ENCODE assay signal across 1 cellular context in the genomic region with DNA sequence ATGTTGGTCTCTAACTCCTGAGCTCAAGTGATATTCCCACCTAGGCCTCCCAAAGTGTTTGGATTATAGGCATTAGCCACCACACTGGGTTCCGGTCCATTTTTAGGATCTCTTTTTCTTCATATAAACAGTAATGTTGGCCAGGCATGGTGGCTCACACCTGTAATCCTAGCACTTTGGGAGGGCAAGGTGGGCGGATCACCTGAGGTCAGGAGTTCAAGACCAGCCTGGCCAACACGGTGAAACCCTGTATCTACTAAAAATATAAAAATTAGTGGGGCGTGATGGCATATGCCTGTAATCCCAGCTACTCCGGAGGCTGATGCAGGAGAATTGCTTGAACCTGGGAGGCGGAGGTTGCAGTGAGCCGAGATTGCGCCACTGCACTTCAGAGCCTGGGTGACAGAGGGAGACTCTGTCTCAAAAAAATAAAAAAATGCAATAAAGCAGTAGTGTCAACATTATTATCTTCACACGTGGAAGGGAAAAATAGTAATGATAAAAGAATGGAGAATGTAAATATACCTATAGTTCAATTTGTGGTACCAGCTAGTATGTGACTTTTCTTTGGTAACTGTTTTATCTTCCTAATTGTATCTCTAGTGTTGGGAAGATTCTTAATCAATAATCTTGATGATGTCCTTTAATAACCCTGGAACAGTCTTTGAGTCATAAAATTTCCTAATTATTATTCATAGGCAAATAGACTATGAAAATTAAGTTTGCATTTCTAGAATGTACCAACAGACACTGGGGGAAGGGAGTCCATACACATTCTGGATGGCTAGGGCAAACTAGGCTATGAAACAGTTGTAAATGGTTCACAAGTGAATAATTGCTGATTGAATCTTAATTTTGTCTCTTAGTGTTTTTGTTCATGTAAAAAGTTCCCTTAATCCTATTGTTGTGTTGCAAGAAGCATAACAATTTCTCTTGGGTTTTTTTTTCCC.
TF ChIP-seq lines count a peak whose summit lies in the region.

No MANE protein-coding gene starts in this region.

TF ChIP-seq in HepG2, 621 proteins besides CTCF, POLR2A, EP300 and RAD21 (continued from another document and continues in another):
- TF ChIP-seq, protein P1, sequence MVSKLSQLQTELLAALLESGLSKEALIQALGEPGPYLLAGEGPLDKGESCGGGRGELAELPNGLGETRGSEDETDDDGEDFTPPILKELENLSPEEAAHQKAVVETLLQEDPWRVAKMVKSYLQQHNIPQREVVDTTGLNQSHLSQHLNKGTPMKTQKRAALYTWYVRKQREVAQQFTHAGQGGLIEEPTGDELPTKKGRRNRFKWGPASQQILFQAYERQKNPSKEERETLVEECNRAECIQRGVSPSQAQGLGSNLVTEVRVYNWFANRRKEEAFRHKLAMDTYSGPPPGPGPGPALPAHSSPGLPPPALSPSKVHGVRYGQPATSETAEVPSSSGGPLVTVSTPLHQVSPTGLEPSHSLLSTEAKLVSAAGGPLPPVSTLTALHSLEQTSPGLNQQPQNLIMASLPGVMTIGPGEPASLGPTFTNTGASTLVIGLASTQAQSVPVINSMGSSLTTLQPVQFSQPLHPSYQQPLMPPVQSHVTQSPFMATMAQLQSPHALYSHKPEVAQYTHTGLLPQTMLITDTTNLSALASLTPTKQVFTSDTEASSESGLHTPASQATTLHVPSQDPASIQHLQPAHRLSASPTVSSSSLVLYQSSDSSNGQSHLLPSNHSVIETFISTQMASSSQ (IDR thresholded peaks at IDR 0.05; ENCODE audit: low read depth): no peak
- TF ChIP-seq, protein P1 (CRISPR knock-in tag; IDR thresholded peaks at IDR 0.05; ENCODE audit: borderline replicate concordance): no peak
- no peak for TF ChIP-seq TGIF2 (CRISPR knock-in tag; IDR thresholded peaks at IDR 0.05)
- no peak for TF ChIP-seq HMG20B (CRISPR knock-in tag; conservative IDR thresholded peaks at IDR 0.05)
- TF ChIP-seq ZNF660 (CRISPR knock-in tag; IDR thresholded peaks at IDR 0.05; ENCODE audit: borderline replicate concordance, low read depth): no peak
- no peak for TF ChIP-seq TAF15 (IDR thresholded peaks at IDR 0.05; ENCODE audit: low read depth, low read length, poor library complexity, severe bottlenecking)
- no peak for TF ChIP-seq PTBP1 (IDR thresholded peaks at IDR 0.05; ENCODE audit: low read depth, low read length, poor library complexity, severe bottlenecking)
- TF ChIP-seq TBX2 (CRISPR knock-in tag; IDR thresholded peaks at IDR 0.05; ENCODE audit: borderline replicate concordance): no peak
- no peak for TF ChIP-seq MAF1 (CRISPR knock-in tag; IDR thresholded peaks at IDR 0.05; ENCODE audit: borderline replicate concordance)
- TF ChIP-seq ZNF709 (CRISPR knock-in tag; IDR thresholded peaks at IDR 0.05): no peak
- TF ChIP-seq, protein P2, sequence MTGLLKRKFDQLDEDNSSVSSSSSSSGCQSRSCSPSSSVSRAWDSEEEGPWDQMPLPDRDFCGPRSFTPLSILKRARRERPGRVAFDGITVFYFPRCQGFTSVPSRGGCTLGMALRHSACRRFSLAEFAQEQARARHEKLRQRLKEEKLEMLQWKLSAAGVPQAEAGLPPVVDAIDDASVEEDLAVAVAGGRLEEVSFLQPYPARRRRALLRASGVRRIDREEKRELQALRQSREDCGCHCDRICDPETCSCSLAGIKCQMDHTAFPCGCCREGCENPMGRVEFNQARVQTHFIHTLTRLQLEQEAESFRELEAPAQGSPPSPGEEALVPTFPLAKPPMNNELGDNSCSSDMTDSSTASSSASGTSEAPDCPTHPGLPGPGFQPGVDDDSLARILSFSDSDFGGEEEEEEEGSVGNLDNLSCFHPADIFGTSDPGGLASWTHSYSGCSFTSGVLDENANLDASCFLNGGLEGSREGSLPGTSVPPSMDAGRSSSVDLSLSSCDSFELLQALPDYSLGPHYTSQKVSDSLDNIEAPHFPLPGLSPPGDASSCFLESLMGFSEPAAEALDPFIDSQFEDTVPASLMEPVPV (CRISPR knock-in tag; IDR thresholded peaks at IDR 0.05): no peak
- no peak for TF ChIP-seq ZNF12 (CRISPR knock-in tag; IDR thresholded peaks at IDR 0.05)
- no peak for TF ChIP-seq ZNF30 (CRISPR knock-in tag; IDR thresholded peaks at IDR 0.05)
- no peak for TF ChIP-seq SPEN (CRISPR knock-in tag; IDR thresholded peaks at IDR 0.05; ENCODE audit: low read depth)
- peak; percentile 52; the same call in 1 of the 2 replicates for TF ChIP-seq SNAI1 (CRISPR knock-in tag; IDR thresholded peaks at IDR 0.05; ENCODE audit: borderline replicate concordance)
- TF ChIP-seq PHF5A (CRISPR knock-in tag; IDR thresholded peaks at IDR 0.05; ENCODE audit: low read depth, unreplicated experiment): no peak
- no peak for TF ChIP-seq ZNF17 (CRISPR knock-in tag; IDR thresholded peaks at IDR 0.05)
- no peak for TF ChIP-seq HCFC1 (IDR thresholded peaks at IDR 0.05; ENCODE audit: low read depth, low read length)
- TF ChIP-seq TOPORS (CRISPR knock-in tag; IDR thresholded peaks at IDR 0.05): no peak
- no peak for TF ChIP-seq ZNF143 (CRISPR knock-in tag; IDR thresholded peaks at IDR 0.05)
- TF ChIP-seq, protein P3, sequence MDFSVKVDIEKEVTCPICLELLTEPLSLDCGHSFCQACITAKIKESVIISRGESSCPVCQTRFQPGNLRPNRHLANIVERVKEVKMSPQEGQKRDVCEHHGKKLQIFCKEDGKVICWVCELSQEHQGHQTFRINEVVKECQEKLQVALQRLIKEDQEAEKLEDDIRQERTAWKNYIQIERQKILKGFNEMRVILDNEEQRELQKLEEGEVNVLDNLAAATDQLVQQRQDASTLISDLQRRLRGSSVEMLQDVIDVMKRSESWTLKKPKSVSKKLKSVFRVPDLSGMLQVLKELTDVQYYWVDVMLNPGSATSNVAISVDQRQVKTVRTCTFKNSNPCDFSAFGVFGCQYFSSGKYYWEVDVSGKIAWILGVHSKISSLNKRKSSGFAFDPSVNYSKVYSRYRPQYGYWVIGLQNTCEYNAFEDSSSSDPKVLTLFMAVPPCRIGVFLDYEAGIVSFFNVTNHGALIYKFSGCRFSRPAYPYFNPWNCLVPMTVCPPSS (IDR thresholded peaks at IDR 0.05): no peak
- TF ChIP-seq, protein P4, sequence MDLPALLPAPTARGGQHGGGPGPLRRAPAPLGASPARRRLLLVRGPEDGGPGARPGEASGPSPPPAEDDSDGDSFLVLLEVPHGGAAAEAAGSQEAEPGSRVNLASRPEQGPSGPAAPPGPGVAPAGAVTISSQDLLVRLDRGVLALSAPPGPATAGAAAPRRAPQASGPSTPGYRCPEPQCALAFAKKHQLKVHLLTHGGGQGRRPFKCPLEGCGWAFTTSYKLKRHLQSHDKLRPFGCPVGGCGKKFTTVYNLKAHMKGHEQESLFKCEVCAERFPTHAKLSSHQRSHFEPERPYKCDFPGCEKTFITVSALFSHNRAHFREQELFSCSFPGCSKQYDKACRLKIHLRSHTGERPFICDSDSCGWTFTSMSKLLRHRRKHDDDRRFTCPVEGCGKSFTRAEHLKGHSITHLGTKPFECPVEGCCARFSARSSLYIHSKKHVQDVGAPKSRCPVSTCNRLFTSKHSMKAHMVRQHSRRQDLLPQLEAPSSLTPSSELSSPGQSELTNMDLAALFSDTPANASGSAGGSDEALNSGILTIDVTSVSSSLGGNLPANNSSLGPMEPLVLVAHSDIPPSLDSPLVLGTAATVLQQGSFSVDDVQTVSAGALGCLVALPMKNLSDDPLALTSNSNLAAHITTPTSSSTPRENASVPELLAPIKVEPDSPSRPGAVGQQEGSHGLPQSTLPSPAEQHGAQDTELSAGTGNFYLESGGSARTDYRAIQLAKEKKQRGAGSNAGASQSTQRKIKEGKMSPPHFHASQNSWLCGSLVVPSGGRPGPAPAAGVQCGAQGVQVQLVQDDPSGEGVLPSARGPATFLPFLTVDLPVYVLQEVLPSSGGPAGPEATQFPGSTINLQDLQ (CRISPR knock-in tag; IDR thresholded peaks at IDR 0.05): no peak
- no peak for TF ChIP-seq AHR (CRISPR knock-in tag; IDR thresholded peaks at IDR 0.05)
- TF ChIP-seq ZNF562 (CRISPR knock-in tag; IDR thresholded peaks at IDR 0.05; ENCODE audit: borderline replicate concordance): no peak
- TF ChIP-seq, protein P5, sequence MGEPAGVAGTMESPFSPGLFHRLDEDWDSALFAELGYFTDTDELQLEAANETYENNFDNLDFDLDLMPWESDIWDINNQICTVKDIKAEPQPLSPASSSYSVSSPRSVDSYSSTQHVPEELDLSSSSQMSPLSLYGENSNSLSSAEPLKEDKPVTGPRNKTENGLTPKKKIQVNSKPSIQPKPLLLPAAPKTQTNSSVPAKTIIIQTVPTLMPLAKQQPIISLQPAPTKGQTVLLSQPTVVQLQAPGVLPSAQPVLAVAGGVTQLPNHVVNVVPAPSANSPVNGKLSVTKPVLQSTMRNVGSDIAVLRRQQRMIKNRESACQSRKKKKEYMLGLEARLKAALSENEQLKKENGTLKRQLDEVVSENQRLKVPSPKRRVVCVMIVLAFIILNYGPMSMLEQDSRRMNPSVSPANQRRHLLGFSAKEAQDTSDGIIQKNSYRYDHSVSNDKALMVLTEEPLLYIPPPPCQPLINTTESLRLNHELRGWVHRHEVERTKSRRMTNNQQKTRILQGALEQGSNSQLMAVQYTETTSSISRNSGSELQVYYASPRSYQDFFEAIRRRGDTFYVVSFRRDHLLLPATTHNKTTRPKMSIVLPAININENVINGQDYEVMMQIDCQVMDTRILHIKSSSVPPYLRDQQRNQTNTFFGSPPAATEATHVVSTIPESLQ (CRISPR knock-in tag; conservative IDR thresholded peaks at IDR 0.05): no peak
- no peak for TF ChIP-seq SP2 (CRISPR knock-in tag; IDR thresholded peaks at IDR 0.05)
- peak; percentile 34; the same call in 1 of the 2 replicates for TF ChIP-seq CEBPB (IDR thresholded peaks at IDR 0.05; ENCODE audit: borderline replicate concordance, low read depth, low read length)
- TF ChIP-seq NCOA2 (CRISPR knock-in tag; IDR thresholded peaks at IDR 0.05): 0 out of 2 replicates have a peak, but pooled peaks have one; percentile 13
- TF ChIP-seq ZFP90 (CRISPR knock-in tag; IDR thresholded peaks at IDR 0.05; ENCODE audit: borderline replicate concordance): no peak
- TF ChIP-seq HES4 (CRISPR knock-in tag; IDR thresholded peaks at IDR 0.05; ENCODE audit: borderline replicate concordance): no peak
- TF ChIP-seq KDM5B (CRISPR knock-in tag; IDR thresholded peaks at IDR 0.05; ENCODE audit: borderline replicate concordance): no peak
- no peak for TF ChIP-seq MTA1 (CRISPR knock-in tag; IDR thresholded peaks at IDR 0.05; ENCODE audit: borderline replicate concordance)
- TF ChIP-seq ZNF549 (CRISPR knock-in tag; IDR thresholded peaks at IDR 0.05): no peak
- TF ChIP-seq, protein P6, sequence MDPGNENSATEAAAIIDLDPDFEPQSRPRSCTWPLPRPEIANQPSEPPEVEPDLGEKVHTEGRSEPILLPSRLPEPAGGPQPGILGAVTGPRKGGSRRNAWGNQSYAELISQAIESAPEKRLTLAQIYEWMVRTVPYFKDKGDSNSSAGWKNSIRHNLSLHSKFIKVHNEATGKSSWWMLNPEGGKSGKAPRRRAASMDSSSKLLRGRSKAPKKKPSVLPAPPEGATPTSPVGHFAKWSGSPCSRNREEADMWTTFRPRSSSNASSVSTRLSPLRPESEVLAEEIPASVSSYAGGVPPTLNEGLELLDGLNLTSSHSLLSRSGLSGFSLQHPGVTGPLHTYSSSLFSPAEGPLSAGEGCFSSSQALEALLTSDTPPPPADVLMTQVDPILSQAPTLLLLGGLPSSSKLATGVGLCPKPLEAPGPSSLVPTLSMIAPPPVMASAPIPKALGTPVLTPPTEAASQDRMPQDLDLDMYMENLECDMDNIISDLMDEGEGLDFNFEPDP (CRISPR knock-in tag; conservative IDR thresholded peaks at IDR 0.05): no peak
- TF ChIP-seq, protein P7, sequence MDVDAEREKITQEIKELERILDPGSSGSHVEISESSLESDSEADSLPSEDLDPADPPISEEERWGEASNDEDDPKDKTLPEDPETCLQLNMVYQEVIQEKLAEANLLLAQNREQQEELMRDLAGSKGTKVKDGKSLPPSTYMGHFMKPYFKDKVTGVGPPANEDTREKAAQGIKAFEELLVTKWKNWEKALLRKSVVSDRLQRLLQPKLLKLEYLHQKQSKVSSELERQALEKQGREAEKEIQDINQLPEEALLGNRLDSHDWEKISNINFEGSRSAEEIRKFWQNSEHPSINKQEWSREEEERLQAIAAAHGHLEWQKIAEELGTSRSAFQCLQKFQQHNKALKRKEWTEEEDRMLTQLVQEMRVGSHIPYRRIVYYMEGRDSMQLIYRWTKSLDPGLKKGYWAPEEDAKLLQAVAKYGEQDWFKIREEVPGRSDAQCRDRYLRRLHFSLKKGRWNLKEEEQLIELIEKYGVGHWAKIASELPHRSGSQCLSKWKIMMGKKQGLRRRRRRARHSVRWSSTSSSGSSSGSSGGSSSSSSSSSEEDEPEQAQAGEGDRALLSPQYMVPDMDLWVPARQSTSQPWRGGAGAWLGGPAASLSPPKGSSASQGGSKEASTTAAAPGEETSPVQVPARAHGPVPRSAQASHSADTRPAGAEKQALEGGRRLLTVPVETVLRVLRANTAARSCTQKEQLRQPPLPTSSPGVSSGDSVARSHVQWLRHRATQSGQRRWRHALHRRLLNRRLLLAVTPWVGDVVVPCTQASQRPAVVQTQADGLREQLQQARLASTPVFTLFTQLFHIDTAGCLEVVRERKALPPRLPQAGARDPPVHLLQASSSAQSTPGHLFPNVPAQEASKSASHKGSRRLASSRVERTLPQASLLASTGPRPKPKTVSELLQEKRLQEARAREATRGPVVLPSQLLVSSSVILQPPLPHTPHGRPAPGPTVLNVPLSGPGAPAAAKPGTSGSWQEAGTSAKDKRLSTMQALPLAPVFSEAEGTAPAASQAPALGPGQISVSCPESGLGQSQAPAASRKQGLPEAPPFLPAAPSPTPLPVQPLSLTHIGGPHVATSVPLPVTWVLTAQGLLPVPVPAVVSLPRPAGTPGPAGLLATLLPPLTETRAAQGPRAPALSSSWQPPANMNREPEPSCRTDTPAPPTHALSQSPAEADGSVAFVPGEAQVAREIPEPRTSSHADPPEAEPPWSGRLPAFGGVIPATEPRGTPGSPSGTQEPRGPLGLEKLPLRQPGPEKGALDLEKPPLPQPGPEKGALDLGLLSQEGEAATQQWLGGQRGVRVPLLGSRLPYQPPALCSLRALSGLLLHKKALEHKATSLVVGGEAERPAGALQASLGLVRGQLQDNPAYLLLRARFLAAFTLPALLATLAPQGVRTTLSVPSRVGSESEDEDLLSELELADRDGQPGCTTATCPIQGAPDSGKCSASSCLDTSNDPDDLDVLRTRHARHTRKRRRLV (CRISPR knock-in tag; IDR thresholded peaks at IDR 0.05): no peak
- TF ChIP-seq, protein P8, sequence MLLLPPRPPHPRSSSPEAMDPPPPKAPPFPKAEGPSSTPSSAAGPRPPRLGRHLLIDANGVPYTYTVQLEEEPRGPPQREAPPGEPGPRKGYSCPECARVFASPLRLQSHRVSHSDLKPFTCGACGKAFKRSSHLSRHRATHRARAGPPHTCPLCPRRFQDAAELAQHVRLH (CRISPR knock-in tag; IDR thresholded peaks at IDR 0.05; ENCODE audit: borderline replicate concordance, low read depth): peak; percentile 19; the same call in 1 of the 2 replicates
